In genomic region chr2:73828818-73829570, GRCh38 we compare ENCODE assay signal across 1 cellular context.
TF ChIP-seq lines count a peak whose summit lies in the region.

STAMBP (plus strand) TSS chr2:73828961; CDS start chr2:73830857, 1,896 bp downstream.

TF ChIP-seq in K562, 482 proteins besides CTCF, POLR2A, EP300 and RAD21 (continued from another document):
- peak; percentile 76; the same call in 1 of the 2 replicates for TF ChIP-seq NKRF (IDR thresholded peaks at IDR 0.05; ENCODE audit: borderline replicate concordance)
- peak; percentile 78 for TF ChIP-seq BHLHE40 (IDR thresholded peaks at IDR 0.05; ENCODE audit: low read length)
- TF ChIP-seq SMARCE1 (IDR thresholded peaks at IDR 0.05), result 0 out of 2 replicates have a peak, but pooled peaks have one; percentile 13
- peak; percentile 55; the same call in 1 of the 2 replicates for TF ChIP-seq C11orf30 (IDR thresholded peaks at IDR 0.05; ENCODE audit: low read depth)
- peak; percentile 0; the same call in 1 of the 2 replicates for TF ChIP-seq NR2C1 (IDR thresholded peaks at IDR 0.05)
- no peak for TF ChIP-seq NR2C1 (tag; IDR thresholded peaks at IDR 0.05)
- TF ChIP-seq NRF1 (conservative IDR thresholded peaks at IDR 0.05 in 1 of 2, IDR thresholded peaks at IDR 0.05 in 1 of 2), result peak; percentile 27 to 38; a peak in 1 of 4 replicates
- TF ChIP-seq HMBOX1 (IDR thresholded peaks at IDR 0.05), result peak; percentile 71; the same call in 1 of the 2 replicates
- TF ChIP-seq ATF3 (IDR thresholded peaks at IDR 0.05), result no peak; the same call in 1 of the 2 replicates
- peak; percentile 71; the same call in 1 of the 2 replicates for TF ChIP-seq ATF3 (CRISPR knock-in tag; conservative IDR thresholded peaks at IDR 0.05)
- peak; percentile 97 for TF ChIP-seq RBBP5 (IDR thresholded peaks at IDR 0.05; ENCODE audit: borderline replicate concordance, insufficient read depth, low read length, poor library complexity, severe bottlenecking)
- 0 out of 4 replicates have a peak, but pooled peaks of 1 of the 2 experiments have one; percentile 57 for TF ChIP-seq KDM4B (IDR thresholded peaks at IDR 0.05; ENCODE audit: borderline replicate concordance in 2 of 2, low read depth in 1 of 2)
- no peak for TF ChIP-seq IFI16 (CRISPR knock-in tag; IDR thresholded peaks at IDR 0.05)
- 0 out of 2 replicates have a peak, but pooled peaks have one; percentile 60 for TF ChIP-seq HLTF (IDR thresholded peaks at IDR 0.05)
- TF ChIP-seq SPI1 (IDR thresholded peaks at IDR 0.05; ENCODE audit: borderline replicate concordance, low read depth, low read length), result 0 out of 2 replicates have a peak, but pooled peaks have one; percentile 50
- TF ChIP-seq BRF1 (IDR thresholded peaks at IDR 0.05; ENCODE audit: borderline replicate concordance, extremely low read depth, insufficient read length), result no peak
- TF ChIP-seq BRD4 (IDR thresholded peaks at IDR 0.05), result peak; percentile 81; the same call in 1 of the 2 replicates
- peak; percentile 88 for TF ChIP-seq CEBPB (tag; IDR thresholded peaks at IDR 0.05)
- TF ChIP-seq NFIC (IDR thresholded peaks at IDR 0.05), result peak; percentile 57
- TF ChIP-seq NCOA1 (IDR thresholded peaks at IDR 0.05; ENCODE audit: low read depth), result peak; percentile 32; the same call in 1 of the 2 replicates
- peak; percentile 97 for TF ChIP-seq PKNOX1 (IDR thresholded peaks at IDR 0.05)
- TF ChIP-seq POLR2H (tag; IDR thresholded peaks at IDR 0.05; ENCODE audit: low read depth), result peak; percentile 46
- 0 out of 2 replicates have a peak, but pooled peaks have one; percentile 74 for TF ChIP-seq MTA3 (IDR thresholded peaks at IDR 0.05; ENCODE audit: borderline replicate concordance)
- TF ChIP-seq ZNF696 (CRISPR knock-in tag; conservative IDR thresholded peaks at IDR 0.05), result no peak
- peak; percentile 74 for TF ChIP-seq L3MBTL2 (IDR thresholded peaks at IDR 0.05)
- TF ChIP-seq RB1 (IDR thresholded peaks at IDR 0.05; ENCODE audit: low read depth), result peak; percentile 66; the same call in 1 of the 2 replicates
- peak; percentile 59 for TF ChIP-seq ETV1 (tag; conservative IDR thresholded peaks at IDR 0.05; ENCODE audit: low read depth)
- TF ChIP-seq USF2 (CRISPR knock-in tag; IDR thresholded peaks at IDR 0.05), result peak; percentile 70
- TF ChIP-seq USF1 (CRISPR knock-in tag; IDR thresholded peaks at IDR 0.05), result peak; percentile 71
- TF ChIP-seq HEY1 (CRISPR knock-in tag; IDR thresholded peaks at IDR 0.05; ENCODE audit: borderline replicate concordance), result no peak
- no peak for TF ChIP-seq KLF16 (IDR thresholded peaks at IDR 0.05)
- TF ChIP-seq ZNF717 (CRISPR knock-in tag; IDR thresholded peaks at IDR 0.05), result no peak
- TF ChIP-seq ARNT (IDR thresholded peaks at IDR 0.05), result peak in 1 of 2 experiments; percentile 8; a peak in 1 of 4 replicates
- peak; percentile 93 for TF ChIP-seq GABPB1 (CRISPR knock-in tag; IDR thresholded peaks at IDR 0.05)
- TF ChIP-seq TEAD4 (IDR thresholded peaks at IDR 0.05; ENCODE audit: low read length), result peak; percentile 42
- TF ChIP-seq TEAD4 (CRISPR knock-in tag; IDR thresholded peaks at IDR 0.05; ENCODE audit: borderline replicate concordance), result no peak
- TF ChIP-seq FOS (IDR thresholded peaks at IDR 0.05; ENCODE audit: extremely low read depth, insufficient read length), result peak; percentile 68
- TF ChIP-seq MXD1 (CRISPR knock-in tag; IDR thresholded peaks at IDR 0.05; ENCODE audit: borderline replicate concordance, poor library complexity, severe bottlenecking), result no peak
- TF ChIP-seq CTBP1 (IDR thresholded peaks at IDR 0.05; ENCODE audit: borderline replicate concordance), result peak; percentile 50
- peak; percentile 21; the same call in 1 of the 2 replicates for TF ChIP-seq MGA (IDR thresholded peaks at IDR 0.05)
- 0 out of 2 replicates have a peak, but pooled peaks have one; percentile 14 for TF ChIP-seq ZEB2 (IDR thresholded peaks at IDR 0.05)
- peak; percentile 87 for TF ChIP-seq SP1 (CRISPR knock-in tag; IDR thresholded peaks at IDR 0.05)
- TF ChIP-seq TAF7 (tag; IDR thresholded peaks at IDR 0.05), result peak; percentile 78
- 0 out of 2 replicates have a peak, but pooled peaks have one; percentile 12 for TF ChIP-seq TCF3 (CRISPR knock-in tag; IDR thresholded peaks at IDR 0.05)
- 0 out of 2 replicates have a peak, but pooled peaks have one; percentile 17 for TF ChIP-seq LCOR (CRISPR knock-in tag; IDR thresholded peaks at IDR 0.05)
